Comparison of ENCODE assay signal across 8 cellular contexts in the genomic region with DNA sequence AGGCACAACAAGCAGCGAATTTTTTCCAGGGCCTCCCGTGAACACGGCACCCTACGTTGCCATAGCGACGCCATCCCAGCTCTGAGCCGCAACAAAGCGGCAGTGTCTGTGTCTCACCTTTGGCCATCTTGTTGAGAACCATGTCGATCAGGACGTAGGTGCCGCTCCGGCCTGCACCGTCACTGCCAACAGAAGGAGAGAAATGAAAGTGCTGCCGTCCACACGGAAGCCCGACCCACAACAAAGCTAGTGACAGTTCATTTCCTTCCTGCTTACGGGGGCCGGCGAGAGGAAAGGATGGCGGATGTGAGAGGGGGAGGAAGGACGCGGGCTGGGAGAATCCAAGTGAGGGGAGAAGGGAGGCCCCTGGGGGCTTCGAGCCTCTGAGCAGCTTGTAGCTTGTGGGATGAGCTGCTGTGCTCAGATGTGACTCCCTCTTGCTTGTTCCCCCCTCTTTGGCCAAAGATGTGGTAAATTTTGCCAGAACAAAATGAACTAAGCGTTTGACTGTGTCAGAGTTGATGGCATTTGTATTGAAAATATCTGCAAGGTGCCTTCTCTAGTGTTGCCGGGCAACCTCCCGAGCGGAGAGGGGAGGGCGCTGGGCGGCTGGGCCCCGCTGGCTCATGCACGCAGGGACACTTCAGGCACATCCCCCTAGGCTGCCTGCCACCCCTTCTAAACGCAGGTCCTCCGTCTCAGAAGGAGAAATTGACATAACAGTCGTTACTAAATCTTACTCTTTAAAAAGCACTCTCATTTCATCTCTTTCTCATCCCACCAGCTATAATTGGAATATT.
DNase-seq lines count a peak whose midpoint lies in the region; ATAC-seq and TF ChIP-seq lines count a peak whose summit lies in the region.

No MANE protein-coding gene starts in this region.

- H4K20me1 ChIP-seq in OCI-LY7 (ENCODE audit: insufficient read depth, low read length) = no peaks in the 10 kb centered on the region

- CTCF ChIA-PET in OCI-LY7 (lab: Charles Lee; ENCODE audit: unreplicated experiment) = no interaction called here

- no peak for TF ChIP-seq CTCF in OCI-LY7 (conservative IDR thresholded peaks at IDR 0.05; ENCODE audit: low read length)
- TF ChIP-seq CTCF in uterus (IDR thresholded peaks at IDR 0.05) = no peak

- ATAC-seq in HG02981 (IDR thresholded peaks at IDR 0.05; ENCODE audit: unreplicated experiment) (peak; percentile 77), right cardiac atrium (peak; percentile 83 to 89)
- peak; percentile 65 for ATAC-seq in activated naive CD8-positive, alpha-beta T cell treated with anti-CD3 and anti-CD28 coated beads, Interleukin-2, amount 50 U/mL, for 24 hours

- H3K4me3 ChIP-seq in OCI-LY7 (ENCODE audit: low read depth, low read length, poor library complexity, severe bottlenecking) = no peak overlapping the region
- peak overlapping the region; percentile 46 for H3K4me3 ChIP-seq in right cardiac atrium (ENCODE audit: low read length)
- H3K4me3 ChIP-seq in uterus = peak overlapping the region; percentile 23 to 47

- 4% methylated on average over 34 of the region's 34 CpGs for WGBS in right cardiac atrium

- no peaks in the 10 kb centered on the region for H3K9me3 ChIP-seq in OCI-LY7 (ENCODE audit: low read length)
- H3K9me3 ChIP-seq in right cardiac atrium (ENCODE audit: control insufficient read depth, low read length) = no peaks in the 10 kb centered on the region
- no peaks in the 10 kb centered on the region for H3K9me3 ChIP-seq in uterus

- H3K9me3 Mint-ChIP-seq in activated naive CD8-positive, alpha-beta T cell treated with anti-CD3 and anti-CD28 coated beads, Interleukin-2, amount 50 U/mL, for 24 hours = no peaks in the 10 kb centered on the region

- H3K36me3 ChIP-seq in OCI-LY7 (ENCODE audit: insufficient read depth, low read length) (no peaks in the 10 kb centered on the region), uterus (no peaks in the 10 kb centered on the region)

- H3K27ac Mint-ChIP-seq in activated naive CD8-positive, alpha-beta T cell treated with anti-CD3 and anti-CD28 coated beads, Interleukin-2, amount 50 U/mL, for 24 hours = peak overlapping the region; percentile 81

- no peak overlapping the region for H2AFZ ChIP-seq in OCI-LY7 (ENCODE audit: low read length)

- H3K27me3 ChIP-seq in right cardiac atrium (ENCODE audit: control insufficient read depth, insufficient read depth) (no peaks in the 10 kb centered on the region), uterus (no peaks in the 10 kb centered on the region)

- H3K4me3 Mint-ChIP-seq in activated naive CD8-positive, alpha-beta T cell treated with anti-CD3 and anti-CD28 coated beads, Interleukin-2, amount 50 U/mL, for 24 hours = peak overlapping the region; percentile 88

- no peaks in the 10 kb centered on the region for H3K9me2 ChIP-seq in OCI-LY7 (ENCODE audit: insufficient read depth, low read length)

- BruUV-seq in OCI-LY7 (replicated peaks; lab: Mats Ljungman, UMichigan) = no TSS peak

- DNase-seq in GM03348 (ENCODE audit: low spot score) (peak; percentile 50), OCI-LY7 (ENCODE audit: low spot score) (peak; percentile 4), right cardiac atrium (peak; percentile 52 to 77 (median 73)), renal cortical epithelial cell (ENCODE audit: low read depth) (peak; percentile 4), uterus (peak; percentile 20 to 26), COLO668 (lab: John Stamatoyannopoulos, UW; ENCODE audit: unreplicated experiment) (no peak)
- peak; percentile 57 for DNase-seq in activated naive CD8-positive, alpha-beta T cell treated with anti-CD3 and anti-CD28 coated beads, Interleukin-2, amount 50 U/mL, for 24 hours

- H3K27ac ChIP-seq in OCI-LY7 (ENCODE audit: low read depth, low read length, poor library complexity, severe bottlenecking) (no peak overlapping the region), right cardiac atrium (ENCODE audit: low read length) (no peak overlapping the region), uterus (no peak overlapping the region)

- no peaks in the 10 kb centered on the region for H3K79me2 ChIP-seq in OCI-LY7 (ENCODE audit: insufficient read depth, low read depth, low read length)

- POLR2A ChIA-PET in OCI-LY7 (lab: Charles Lee) = interaction anchor here (0.7 kb wide), 1 partner anchor 15 kb away, joined by 3 read pairs; no protein-coding TSS in a partner anchor

- H3K4me1 ChIP-seq in OCI-LY7 (ENCODE audit: insufficient read depth, low read length, poor library complexity, severe bottlenecking) (peaks cover 4% of the 10 kb centered on the region), right cardiac atrium (ENCODE audit: control insufficient read depth, insufficient read depth, low read length) (no peaks in the 10 kb centered on the region), uterus (no peaks in the 10 kb centered on the region)

- intact Hi-C loops in OCI-LY7 (cut with micrococcal nuclease; ENCODE audit: unreplicated experiment) (no loop called here), right cardiac atrium (cut with DNase I) (no loop called here), uterus (cut with DNase I; ENCODE audit: low total_unique reads) (no loop called here)

- H3K36me3 Mint-ChIP-seq in activated naive CD8-positive, alpha-beta T cell treated with anti-CD3 and anti-CD28 coated beads, Interleukin-2, amount 50 U/mL, for 24 hours (ENCODE audit: low read depth) = no peaks in the 10 kb centered on the region

- H3K4me1 Mint-ChIP-seq in activated naive CD8-positive, alpha-beta T cell treated with anti-CD3 and anti-CD28 coated beads, Interleukin-2, amount 50 U/mL, for 24 hours = peaks cover 46% of the 10 kb centered on the region

- peaks cover 2% of the 10 kb centered on the region for H3K27me3 Mint-ChIP-seq in activated naive CD8-positive, alpha-beta T cell treated with anti-CD3 and anti-CD28 coated beads, Interleukin-2, amount 50 U/mL, for 24 hours

- no peak overlapping the region for H3K4me2 ChIP-seq in OCI-LY7 (ENCODE audit: low read length)

- TF ChIP-seq POLR2A in uterus (IDR thresholded peaks at IDR 0.05) = no peak
